8 cellular contexts compared by ENCODE assay signal in genomic region chr10:95445837-95446347, GRCh38.
A peak's percentile ranks its signal among the peaks of the same experiment; 100 is the strongest.
DNase-seq lines count a peak whose midpoint lies in the region; FAIRE-seq and TF ChIP-seq lines count a peak whose summit lies in the region.

No MANE protein-coding gene starts in this region.

- H4K20me1 ChIP-seq in keratinocyte (ENCODE audit: control insufficient read depth, extremely low read depth, insufficient read depth, low read length), result no peaks in the 10 kb centered on the region

- H3K27ac ChIP-seq in keratinocyte (ENCODE audit: control insufficient read depth, insufficient read depth, low read length), result peak overlapping the region; percentile 66

- dilution Hi-C loops in keratinocyte (cut with MboI; ENCODE audit: extremely low pct_ligation_motif_present, low sequenced_read_pairs), result loop anchor here (25.0 kb wide), 1 partner anchor 166 kb away; no protein-coding TSS in a partner anchor

- no peak for FAIRE-seq in D721Med (lab: Jason Lieb, UNC)
- peak; percentile 76 for FAIRE-seq in bronchial epithelial cell (lab: Jason Lieb, UNC)
- peak; percentile 89 for FAIRE-seq in keratinocyte (lab: Jason Lieb, UNC)

- H3K36me3 ChIP-seq in bronchial epithelial cell (ENCODE audit: control insufficient read depth, insufficient read depth, low read length), result no peaks in the 10 kb centered on the region
- no peaks in the 10 kb centered on the region for H3K36me3 ChIP-seq in keratinocyte (ENCODE audit: control insufficient read depth in 2 of 2, extremely low read depth in 1 of 2, insufficient read depth in 2 of 2, low read length in 2 of 2)

- H3K9me3 ChIP-seq in keratinocyte (ENCODE audit: control insufficient read depth, low read depth, low read length), result no peaks in the 10 kb centered on the region

- no peak overlapping the region for H2AFZ ChIP-seq in keratinocyte (ENCODE audit: control insufficient read depth, low read length)

- H3K27me3 ChIP-seq in bronchial epithelial cell (ENCODE audit: control insufficient read depth, insufficient read depth, low read length) (no peaks in the 10 kb centered on the region), keratinocyte (ENCODE audit: control insufficient read depth, extremely low read depth, insufficient read depth, low read length) (no peaks in the 10 kb centered on the region)

- no peak overlapping the region for H3K4me3 ChIP-seq in bronchial epithelial cell (ENCODE audit: low read depth, low read length)
- no peak overlapping the region for H3K4me3 ChIP-seq in keratinocyte (ENCODE audit: control insufficient read depth in 2 of 3, extremely low read depth in 1 of 3, insufficient read depth in 2 of 3, low read depth in 1 of 3, low read length in 3 of 3)

- DNase-seq in D721Med (ENCODE audit: insufficient read length, low spot score) (peak; percentile 58), GM19238 (ENCODE audit: insufficient read length, low spot score) (peak; percentile 63), HS-5 (ENCODE audit: low read depth) (peak; percentile 63), RKO (ENCODE audit: low spot score) (peak; percentile 85), bronchial epithelial cell (ENCODE audit: low read depth) (peak; percentile 85), keratinocyte (ENCODE audit: low read depth, low spot score) (peak; percentile 81)
- DNase-seq in stimulated activated CD4-positive, alpha-beta T cell treated with anti-CD3 and anti-CD28 coated beads, Interleukin-4, amount 100 ng/mL, for 4 hours, result peak; percentile 4
- DNase-seq in stimulated activated naive CD4-positive, alpha-beta T cell treated with Interleukin-2 at 50 U/mL for 16 hours (lab: John Stamatoyannopoulos, UW), result no peak

- TF ChIP-seq CTCF in D721Med (IDR thresholded peaks at IDR 0.05; ENCODE audit: insufficient read depth, missing control alignments), result peak; percentile 83
- peak; percentile 85 for TF ChIP-seq CTCF in bronchial epithelial cell (IDR thresholded peaks at IDR 0.05; ENCODE audit: insufficient read depth, low read length, severe bottlenecking)
- peak; percentile 64 to 91 (median 86) for TF ChIP-seq CTCF in keratinocyte (optimal IDR thresholded peaks at IDR 0.05 in 1 of 3, IDR thresholded peaks at IDR 0.05 in 1 of 3, conservative IDR thresholded peaks at IDR 0.05 in 1 of 3; ENCODE audit: extremely low read depth in 1 of 3, insufficient read depth in 2 of 3, low read length in 3 of 3)

- H3K4me2 ChIP-seq in keratinocyte (ENCODE audit: control insufficient read depth, extremely low read depth, insufficient read depth, low read depth, low read length), result peak overlapping the region; percentile 78

- H3K9me1 ChIP-seq in keratinocyte (ENCODE audit: control insufficient read depth, extremely low read depth, insufficient read depth, low read length), result no peaks in the 10 kb centered on the region

- peaks cover 20% of the 10 kb centered on the region for H3K4me1 ChIP-seq in keratinocyte (ENCODE audit: control insufficient read depth, extremely low read depth, insufficient read depth, low read length)

- no peak overlapping the region for H3K9ac ChIP-seq in keratinocyte (ENCODE audit: control insufficient read depth, extremely low read depth, insufficient read depth, low read length)

- no peaks in the 10 kb centered on the region for H3K79me2 ChIP-seq in keratinocyte (ENCODE audit: control insufficient read depth, insufficient read depth, low read length)
